Comparison of ENCODE assay signal across 11 cellular contexts in the genomic region with DNA sequence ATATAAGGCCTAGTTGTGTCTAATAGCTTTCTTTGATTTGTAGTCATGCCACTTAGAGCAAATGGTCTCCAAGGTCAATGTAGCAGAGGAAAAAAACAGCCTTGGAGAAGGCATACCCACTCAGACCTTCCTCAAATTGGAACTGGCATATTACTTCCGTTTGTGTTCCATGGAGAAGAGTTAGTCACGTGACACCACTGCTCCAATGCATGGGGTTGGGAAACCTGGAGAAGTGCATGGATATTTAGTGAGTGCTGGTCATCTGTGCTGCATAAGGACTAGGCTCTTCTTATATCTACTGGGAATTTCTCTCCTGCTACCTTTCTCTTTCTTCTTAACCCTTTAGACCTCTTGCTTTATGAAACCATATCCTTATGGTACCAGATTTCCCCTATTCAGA.
"Had no signal": no experiment of that assay in that cellular context is flagged by ENCODE, and none has a peak within 500 bp of the region (broad histone marks: within the 10 kb centered on the region; RNA-seq: fewer than 3 reads in every experiment).

No MANE protein-coding gene starts in this region.

- H3K4me1 ChIP-seq: HAP-1 had no signal

- ATAC-seq: GM23338, HCT116 had no signal

- H3K9ac ChIP-seq: GM23248 had no signal

- H3K9me3 ChIP-seq: HAP-1 had no signal

- DNase-seq: GM23248, GOT3, H7, H9, HCEC 1CT, HFFc6 had no signal

- H3K4me2 ChIP-seq: GM23338 had no signal

- H3K4me3 ChIP-seq: GM23248, GM23338, HAP-1 had no signal

- H3K27ac ChIP-seq: GM23248 had no signal

- H2AFZ ChIP-seq: GM23248, GM23338 had no signal

- H3K36me3 ChIP-seq: HAP-1 had no signal

- FAIRE-seq: H1, H54 had no signal
